ENCODE assay signal across 22 cellular contexts in genomic region chr19:36436531-36436930, GRCh38. TPM values are rescaled to one million over a fixed set of nuclear protein-coding genes. Genes with fewer than 3 reads are reported as not detected.
DNase-seq lines count a peak whose midpoint lies in the region; ATAC-seq, FAIRE-seq and TF ChIP-seq lines count a peak whose summit lies in the region.
"Had no signal": no experiment of that assay in that cellular context is flagged by ENCODE, and none has a peak within 500 bp of the region (broad histone marks: within the 10 kb centered on the region; RNA-seq: fewer than 3 reads in every experiment).

No MANE protein-coding gene starts in this region.

- DNase-seq in DMS114 treated with DMSO at 0.1 percent for 48 hours (lab: John Stamatoyannopoulos, UW; ENCODE audit: unreplicated experiment): peak; percentile 58
- DNase-seq in HTR-8/SVneo (ENCODE audit: insufficient read length, low spot score): peak; percentile 21
- DNase-seq in SK-N-DZ (ENCODE audit: low spot score): peak; percentile 6
- peak; percentile 53 for DNase-seq in iPS-NIHi7 (ENCODE audit: extremely low spot score)
- no peak for DNase-seq in colonic mucosa
- no peak for DNase-seq in NCI-H1092 treated with DMSO at 0.1 percent for 48 hours (lab: John Stamatoyannopoulos, UW)
- no peak for DNase-seq in activated naive CD4-positive, alpha-beta T cell treated with anti-CD3 and anti-CD28 coated beads for 36 hours
- DNase-seq: activated CD4-positive, alpha-beta T cell treated with anti-CD3 and anti-CD28 coated beads for 1 hour; AML-193; caudate nucleus; gastrocnemius medialis; H9; immature natural killer cell; NCI-H1417; NCI-H446 treated with DMSO at 0.1 percent for 48 hours; stimulated activated CD4-positive, alpha-beta T cell treated with anti-CD3 and anti-CD28 coated beads, Interleukin-4, amount 100 ng/mL, for 4 hours; transverse colon had no signal

- no peak overlapping the region for H3K27ac Mint-ChIP-seq in activated T-helper 17 cell treated with anti-CD3 and anti-CD28 coated beads, Interleukin-2, amount 50 U/mL, for 72 hours
- no peak overlapping the region for H3K27ac Mint-ChIP-seq in activated naive CD4-positive, alpha-beta T cell treated with anti-CD3 and anti-CD28 coated beads for 36 hours
- H3K27ac Mint-ChIP-seq: activated naive CD4-positive, alpha-beta T cell treated with anti-CD3 and anti-CD28 coated beads, Interleukin-2, amount 50 U/mL, for 72 hours; H9; immature natural killer cell; T-helper 2 cell treated with Interferon-gamma antibody and Interleukin-4, amounts not matched to agents 5 μg/mL and 100 μg/mL, for 36 hours had no signal

- FAIRE-seq in HTR-8/SVneo (lab: Jason Lieb, UNC): no peak
- FAIRE-seq: RCC 7860 had no signal

- intact Hi-C loops in colonic mucosa (cut with DNase I): no loop called here
- intact Hi-C loops in activated naive CD4-positive, alpha-beta T cell treated with anti-CD3 and anti-CD28 coated beads for 36 hours (cut with micrococcal nuclease): no loop called here

- no peak for TF ChIP-seq CTCF in colonic mucosa (IDR thresholded peaks at IDR 0.05)

- H3K9ac ChIP-seq in colonic mucosa (ENCODE audit: low read depth in 2 of 2, low read length in 2 of 2): no peak overlapping the region

- CTCF ChIA-PET in activated naive CD4-positive, alpha-beta T cell treated with anti-CD3 and anti-CD28 coated beads for 36 hours (lab: Charles Lee): no interaction called here

- H3K4me3 Mint-ChIP-seq in activated T-helper 17 cell treated with anti-CD3 and anti-CD28 coated beads, Interleukin-2, amount 50 U/mL, for 72 hours: no peak overlapping the region
- no peak overlapping the region for H3K4me3 Mint-ChIP-seq in activated naive CD4-positive, alpha-beta T cell treated with anti-CD3 and anti-CD28 coated beads for 36 hours
- H3K4me3 Mint-ChIP-seq: H9; immature natural killer cell; T-helper 2 cell treated with Interferon-gamma antibody and Interleukin-4, amounts not matched to agents 5 μg/mL and 100 μg/mL, for 36 hours had no signal

- no peak for ATAC-seq in activated T-helper 17 cell treated with anti-CD3 and anti-CD28 coated beads, Interleukin-2, amount 50 U/mL, for 72 hours (replicated peaks)
- ATAC-seq: activated naive CD4-positive, alpha-beta T cell treated with anti-CD3 and anti-CD28 coated beads, Interleukin-2, amount 50 U/mL, for 72 hours; gastrocnemius medialis had no signal

- no peaks in the 10 kb centered on the region for H3K27me3 Mint-ChIP-seq in activated T-helper 17 cell treated with anti-CD3 and anti-CD28 coated beads, Interleukin-2, amount 50 U/mL, for 72 hours
- no peaks in the 10 kb centered on the region for H3K27me3 Mint-ChIP-seq in activated naive CD4-positive, alpha-beta T cell treated with anti-CD3 and anti-CD28 coated beads for 36 hours (ENCODE audit: low read depth)

- no peaks in the 10 kb centered on the region for H3K9me3 ChIP-seq in colonic mucosa

- no peaks in the 10 kb centered on the region for H3K4me1 Mint-ChIP-seq in activated T-helper 17 cell treated with anti-CD3 and anti-CD28 coated beads, Interleukin-2, amount 50 U/mL, for 72 hours
- H3K4me1 Mint-ChIP-seq in activated naive CD4-positive, alpha-beta T cell treated with anti-CD3 and anti-CD28 coated beads for 36 hours (ENCODE audit: low read depth): no peaks in the 10 kb centered on the region
- H3K4me1 Mint-ChIP-seq: H9, immature natural killer cell had no signal

- H3K27ac ChIP-seq in colonic mucosa: no peak overlapping the region
- H3K27ac ChIP-seq: gastrocnemius medialis, neutrophil, transverse colon had no signal

- H3K4me1 ChIP-seq in colonic mucosa: no peaks in the 10 kb centered on the region
- H3K4me1 ChIP-seq: gastrocnemius medialis, transverse colon had no signal

- no peaks in the 10 kb centered on the region for H3K36me3 ChIP-seq in colonic mucosa
- H3K36me3 ChIP-seq: gastrocnemius medialis, neutrophil, transverse colon had no signal

- no peaks in the 10 kb centered on the region for H3K36me3 Mint-ChIP-seq in activated T-helper 17 cell treated with anti-CD3 and anti-CD28 coated beads, Interleukin-2, amount 50 U/mL, for 72 hours (ENCODE audit: low read depth)
- peaks cover 7% of the 10 kb centered on the region for H3K36me3 Mint-ChIP-seq in activated naive CD4-positive, alpha-beta T cell treated with anti-CD3 and anti-CD28 coated beads for 36 hours (ENCODE audit: low read depth)

- no peaks in the 10 kb centered on the region for H3K27me3 ChIP-seq in colonic mucosa
- H3K27me3 ChIP-seq: gastrocnemius medialis, neutrophil, transverse colon had no signal

- H3K4me3 ChIP-seq in colonic mucosa: no peak overlapping the region
- H3K4me3 ChIP-seq: gastrocnemius medialis, transverse colon had no signal

- peaks cover 20% of the 10 kb centered on the region for H3K9me3 Mint-ChIP-seq in activated T-helper 17 cell treated with anti-CD3 and anti-CD28 coated beads, Interleukin-2, amount 50 U/mL, for 72 hours
- peaks cover 27% of the 10 kb centered on the region for H3K9me3 Mint-ChIP-seq in activated naive CD4-positive, alpha-beta T cell treated with anti-CD3 and anti-CD28 coated beads for 36 hours

RNA-seq across cellular contexts. Expression of gene ZFP82, which starts 18.1 kb away (rescaled TPM):
- 6.4 and 7.5 TPM in 2 replicates for polyA plus RNA-seq in SK-N-DZ (2014; cell fraction: cytosol; rRNA removed)
- polyA plus RNA-seq in SK-N-DZ (2014; cell fraction: nucleus; rRNA removed): 7.0 and 10.3 TPM in 2 replicates
- 1 to 10 TPM; 1.3 to 2.0 TPM for total RNA-seq in colonic mucosa
- 1 to 10 TPM; 3.8 to 7.4 TPM for total RNA-seq in activated T-helper 17 cell treated with anti-CD3 and anti-CD28 coated beads, Interleukin-2, amount 50 U/mL, for 72 hours
- 1 to 10 TPM; 2.4 to 2.6 TPM for total RNA-seq in activated naive CD4-positive, alpha-beta T cell treated with anti-CD3 and anti-CD28 coated beads for 36 hours

RNA-seq across cellular contexts. Expression of gene ZNF566, which starts 52.8 kb away (rescaled TPM):
- 9.3 and 12.2 TPM in 2 replicates for polyA plus RNA-seq in SK-N-DZ (2014; cell fraction: cytosol; rRNA removed)
- 4.0 and 4.7 TPM in 2 replicates for polyA plus RNA-seq in SK-N-DZ (2014; cell fraction: nucleus; rRNA removed)
- total RNA-seq in colonic mucosa: 1 to 10 TPM; 5.0 to 6.7 TPM
- 1 to 10 TPM; 4.0 to 5.6 TPM for total RNA-seq in activated T-helper 17 cell treated with anti-CD3 and anti-CD28 coated beads, Interleukin-2, amount 50 U/mL, for 72 hours
- 1 to 10 TPM; 4.4 to 5.3 TPM for total RNA-seq in activated naive CD4-positive, alpha-beta T cell treated with anti-CD3 and anti-CD28 coated beads for 36 hours

RNA-seq across cellular contexts. Expression of gene ZFP14, which starts 57.5 kb away (rescaled TPM):
- polyA plus RNA-seq in SK-N-DZ (2014; cell fraction: cytosol; rRNA removed): 4.2 and 5.4 TPM in 2 replicates
- polyA plus RNA-seq in SK-N-DZ (2014; cell fraction: nucleus; rRNA removed): 2.8 and 6.2 TPM in 2 replicates
- 1 to 10 TPM; 3.4 to 5.0 TPM for total RNA-seq in colonic mucosa
- total RNA-seq in activated T-helper 17 cell treated with anti-CD3 and anti-CD28 coated beads, Interleukin-2, amount 50 U/mL, for 72 hours: 1 to 10 TPM; 1.8 to 2.0 TPM
- 1 to 10 TPM; 2.2 to 3.1 TPM for total RNA-seq in activated naive CD4-positive, alpha-beta T cell treated with anti-CD3 and anti-CD28 coated beads for 36 hours

Comparison
In these comparisons a context has a peak if more than half of its experiments do, and no peak if none do; other contexts are left out.
1. DNase-seq: peak in DMS114 treated with DMSO at 0.1 percent for 48 hours (single experiment), HTR-8/SVneo (single experiment), SK-N-DZ (single experiment) and iPS-NIHi7 (single experiment); none in colonic mucosa (single experiment), NCI-H1092 treated with DMSO at 0.1 percent for 48 hours (single experiment) and activated naive CD4-positive, alpha-beta T cell treated with anti-CD3 and anti-CD28 coated beads for 36 hours (single experiment).